8 cellular contexts compared by ENCODE assay signal in the genomic region with DNA sequence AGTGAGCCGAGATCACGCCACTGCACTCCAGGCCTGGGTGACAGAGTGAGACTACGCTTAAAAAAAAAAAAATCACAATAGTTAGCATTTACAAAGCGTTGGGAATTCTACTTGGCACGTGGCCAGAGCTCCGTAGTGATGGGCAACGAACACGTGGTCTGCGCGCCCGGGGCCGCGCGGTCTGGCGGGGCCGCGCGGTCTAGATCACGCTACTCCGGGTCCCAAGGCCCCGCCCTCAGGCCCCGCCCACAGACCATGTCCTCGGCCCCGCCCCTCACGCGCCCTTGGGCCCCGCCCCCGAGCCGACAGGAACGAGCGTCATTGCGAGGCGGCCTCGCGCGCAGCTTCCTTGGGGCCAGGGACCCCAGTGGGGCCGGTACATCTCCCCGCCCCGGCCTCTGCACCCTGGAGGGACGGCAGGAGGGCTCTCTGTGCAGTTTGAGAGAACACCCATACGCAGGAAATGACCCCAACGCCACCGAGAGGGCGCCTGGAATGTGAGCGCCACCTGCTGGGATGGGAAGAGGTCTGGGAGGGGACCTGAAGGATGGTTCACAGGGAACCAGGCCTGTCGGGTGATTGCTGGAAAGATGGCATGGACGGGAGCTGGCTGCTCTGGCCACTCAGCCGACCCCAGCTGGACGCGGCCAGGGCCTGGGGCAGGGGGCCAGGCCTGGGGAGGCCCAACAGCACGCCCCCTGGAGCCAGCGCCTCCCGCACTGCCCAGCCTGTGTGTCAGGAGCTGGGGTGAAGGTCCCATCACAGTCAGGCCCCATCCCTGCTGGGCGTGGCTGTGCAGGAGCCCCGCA. TPM values are rescaled to one million over a fixed set of nuclear protein-coding genes. Genes with fewer than 3 reads are reported as not detected.
A peak's percentile ranks its signal among the peaks of the same experiment; 100 is the strongest.
DNase-seq lines count a peak whose midpoint lies in the region; ATAC-seq and TF ChIP-seq lines count a peak whose summit lies in the region.

No MANE protein-coding gene starts in this region.

- no peaks in the 10 kb centered on the region for H3K9me3 ChIP-seq in ectodermal cell (ENCODE audit: control insufficient read depth, low read length)

- peaks cover 9% of the 10 kb centered on the region for H3K4me1 ChIP-seq in ectodermal cell (ENCODE audit: control insufficient read depth, insufficient read depth, low read length)

- peak overlapping the region; percentile 86 for H3K4me3 Mint-ChIP-seq in activated CD8-positive, alpha-beta T cell treated with anti-CD3 and anti-CD28 coated beads for 36 hours

- TF ChIP-seq CTCF in C4-2B (conservative IDR thresholded peaks at IDR 0.05) (peak; percentile 97), HL-60 (IDR thresholded peaks at IDR 0.05; ENCODE audit: insufficient read depth, low read length) (peak; percentile 85)
- peak; percentile 79 for TF ChIP-seq CTCF in activated CD8-positive, alpha-beta T cell treated with anti-CD3 and anti-CD28 coated beads for 36 hours (IDR thresholded peaks at IDR 0.05)

- POLR2A ChIA-PET in activated CD8-positive, alpha-beta T cell treated with anti-CD3 and anti-CD28 coated beads for 36 hours (lab: Charles Lee) = interaction anchor here (0.6 to 3.8 kb wide), 16 partner anchors 7 to 320 kb away, joined by 3 to 22 read pairs (median 4); a partner anchor contains a TSS

- WGBS in ectodermal cell, 2 experiments = 6 to 7% methylated on average over 53 to 55 of the region's 55 CpGs

- CTCF ChIA-PET in activated CD8-positive, alpha-beta T cell treated with anti-CD3 and anti-CD28 coated beads for 36 hours (lab: Charles Lee) = interaction anchor here (0.6 to 4.4 kb wide), 28 partner anchors 8 to 242 kb away, joined by 3 to 26 read pairs (median 4); a partner anchor contains a TSS

- peak overlapping the region; percentile 94 for H3K27ac Mint-ChIP-seq in activated CD8-positive, alpha-beta T cell treated with anti-CD3 and anti-CD28 coated beads for 36 hours

- peaks cover 5% of the 10 kb centered on the region for H3K36me3 Mint-ChIP-seq in activated CD8-positive, alpha-beta T cell treated with anti-CD3 and anti-CD28 coated beads for 36 hours (ENCODE audit: low read depth)

- ATAC-seq in GM19372 (IDR thresholded peaks at IDR 0.05; ENCODE audit: low read depth, unreplicated experiment) = peak; percentile 47
- ATAC-seq in activated CD8-positive, alpha-beta T cell treated with anti-CD3 and anti-CD28 coated beads for 36 hours = peak; percentile 89

- H3K4me3 ChIP-seq in HL-60 (replicated peaks; ENCODE audit: insufficient read depth, low read length) (peak overlapping the region; percentile 70), ectodermal cell (ENCODE audit: insufficient read depth, low read depth, low read length) (peak overlapping the region; percentile 84)

- peak overlapping the region; percentile 85 for H3K27ac ChIP-seq in C4-2B
- peak overlapping the region; percentile 73 for H3K27ac ChIP-seq in HL-60 (replicated peaks)
- peak overlapping the region; percentile 67 for H3K27ac ChIP-seq in ectodermal cell (ENCODE audit: insufficient read depth, low read depth, low read length, poor library complexity, severe bottlenecking)

- peaks cover 20% of the 10 kb centered on the region for H3K4me1 Mint-ChIP-seq in activated CD8-positive, alpha-beta T cell treated with anti-CD3 and anti-CD28 coated beads for 36 hours (ENCODE audit: low read depth)

- peaks cover 2% of the 10 kb centered on the region for H3K36me3 ChIP-seq in ectodermal cell (ENCODE audit: control insufficient read depth, insufficient read depth, low read length)

- H3K9me3 Mint-ChIP-seq in activated CD8-positive, alpha-beta T cell treated with anti-CD3 and anti-CD28 coated beads for 36 hours = no peaks in the 10 kb centered on the region

- intact Hi-C loops in activated CD8-positive, alpha-beta T cell treated with anti-CD3 and anti-CD28 coated beads for 36 hours (cut with micrococcal nuclease) = no loop called here

- DNase-seq in HL-60 (ENCODE audit: low read depth in 1 of 2, low spot score in 1 of 2) = peak; percentile 84 to 91
- DNase-seq in NCI-H82 (lab: John Stamatoyannopoulos, UW) = peak; percentile 96
- DNase-seq in activated CD8-positive, alpha-beta T cell treated with anti-CD3 and anti-CD28 coated beads for 36 hours = peak; percentile 98
- peak; percentile 92 to 97 for DNase-seq in lung microvascular endothelial cell (ENCODE audit: low read depth in 2 of 2)
- peak; percentile 92 to 97 (median 96) for DNase-seq in stimulated activated CD4-positive, alpha-beta T cell treated with anti-CD3 and anti-CD28 coated beads, TNF-alpha, amount 100 ng/mL, for 24 hours (ENCODE audit: low read depth in 3 of 3)

- no peaks in the 10 kb centered on the region for H3K27me3 ChIP-seq in HL-60 (ENCODE audit: insufficient read depth, poor library complexity, severe bottlenecking)
- no peaks in the 10 kb centered on the region for H3K27me3 ChIP-seq in ectodermal cell (ENCODE audit: control insufficient read depth, insufficient read depth, low read length, poor library complexity, severe bottlenecking)

- H3K27me3 Mint-ChIP-seq in activated CD8-positive, alpha-beta T cell treated with anti-CD3 and anti-CD28 coated beads for 36 hours = no peaks in the 10 kb centered on the region

RNA-seq across cellular contexts. Expression of a gene that starts 2.0 kb away (rescaled TPM):
- 10 to 100 TPM; 17.4 to 18.0 TPM for total RNA-seq in activated CD8-positive, alpha-beta T cell treated with anti-CD3 and anti-CD28 coated beads for 36 hours
- 52.6 TPM for polyA plus RNA-seq in ectodermal cell (2013, experiment 1 of 4)
- polyA plus RNA-seq in ectodermal cell (2013, experiment 2 of 4) = 51.0 TPM
- polyA plus RNA-seq in ectodermal cell (2013, experiment 3 of 4) = 35.5 TPM
- polyA plus RNA-seq in ectodermal cell (2013, experiment 4 of 4) = 40.6 TPM
- total RNA-seq in lung microvascular endothelial cell = 21.8 and 31.7 TPM in 2 replicates

RNA-seq across cellular contexts. Expression of a gene that starts 6.3 kb away (rescaled TPM):
- total RNA-seq in activated CD8-positive, alpha-beta T cell treated with anti-CD3 and anti-CD28 coated beads for 36 hours = 10 to 100 TPM; 28.2 to 29.0 TPM
- polyA plus RNA-seq in ectodermal cell (2013, experiment 1 of 4) = 4.3 TPM
- 4.3 TPM for polyA plus RNA-seq in ectodermal cell (2013, experiment 2 of 4)
- 2.7 TPM for polyA plus RNA-seq in ectodermal cell (2013, experiment 3 of 4)
- 3.6 TPM for polyA plus RNA-seq in ectodermal cell (2013, experiment 4 of 4)
- 0.44 and 0.99 TPM in 2 replicates for total RNA-seq in lung microvascular endothelial cell

RNA-seq across cellular contexts. Expression of a gene that starts 33.3 kb away (rescaled TPM):
- 10 to 100 TPM; 33.9 to 35.0 TPM for total RNA-seq in activated CD8-positive, alpha-beta T cell treated with anti-CD3 and anti-CD28 coated beads for 36 hours
- polyA plus RNA-seq in ectodermal cell (2013, experiment 1 of 4) = 9.8 TPM
- polyA plus RNA-seq in ectodermal cell (2013, experiment 2 of 4) = 9.1 TPM
- 11.8 TPM for polyA plus RNA-seq in ectodermal cell (2013, experiment 3 of 4)
- 12.1 TPM for polyA plus RNA-seq in ectodermal cell (2013, experiment 4 of 4)
- 32.9 and 35.7 TPM in 2 replicates for total RNA-seq in lung microvascular endothelial cell

RNA-seq across cellular contexts. Expression of a gene that starts 54.1 kb away (rescaled TPM):
- under 1 TPM in 1 of 2 experiments, not detected in 1; 0.18 TPM for total RNA-seq in activated CD8-positive, alpha-beta T cell treated with anti-CD3 and anti-CD28 coated beads for 36 hours
- 0.19 TPM for polyA plus RNA-seq in ectodermal cell (2013, experiment 1 of 4)
- 0.89 TPM for polyA plus RNA-seq in ectodermal cell (2013, experiment 2 of 4)
- polyA plus RNA-seq in ectodermal cell (2013, experiment 3 of 4) = 0.96 TPM
- 0.36 TPM for polyA plus RNA-seq in ectodermal cell (2013, experiment 4 of 4)
- 0.22 and 0.40 TPM in 2 replicates for total RNA-seq in lung microvascular endothelial cell

RNA-seq across cellular contexts. Expression of a gene that starts 58.9 kb away (rescaled TPM):
- total RNA-seq in activated CD8-positive, alpha-beta T cell treated with anti-CD3 and anti-CD28 coated beads for 36 hours = 100 to 1,000 TPM; 105 to 110 TPM
- polyA plus RNA-seq in ectodermal cell (2013, experiment 1 of 4) = 43.5 TPM
- polyA plus RNA-seq in ectodermal cell (2013, experiment 2 of 4) = 35.6 TPM
- polyA plus RNA-seq in ectodermal cell (2013, experiment 3 of 4) = 31.6 TPM
- 36.7 TPM for polyA plus RNA-seq in ectodermal cell (2013, experiment 4 of 4)
- 165 and 169 TPM in 2 replicates for total RNA-seq in lung microvascular endothelial cell

Comparison
In these comparisons a context has a peak if more than half of its experiments do, and no peak if none do; other contexts are left out.
1. Peak in every context shown above with its lines: DNase-seq, ATAC-seq, H3K4me3 ChIP-seq and H3K27ac ChIP-seq.
2. RNA of a gene that starts 6.3 kb away (total RNA-seq): 28.2 to 29.0 TPM in activated CD8-positive, alpha-beta T cell treated with anti-CD3 and anti-CD28 coated beads for 36 hours; 0.44 to 0.99 TPM in lung microvascular endothelial cell; every median in the first group is over 10 times any median in the second.